8 cellular contexts compared by ENCODE assay signal in genomic region chr5:141641634-141642278, GRCh38. TPM values are rescaled to one million over a fixed set of nuclear protein-coding genes. Genes with fewer than 3 reads are reported as not detected.
A peak's percentile ranks its signal among the peaks of the same experiment; 100 is the strongest.
DNase-seq lines count a peak whose midpoint lies in the region; ATAC-seq and TF ChIP-seq lines count a peak whose summit lies in the region.

No MANE protein-coding gene starts in this region.

- WGBS in heart right ventricle, 2 donors = 88 to 92% methylated on average over 2 of the region's 2 CpGs

- no peak overlapping the region for H3K27ac ChIP-seq in coronary artery
- no peak overlapping the region for H3K27ac ChIP-seq in heart right ventricle

- H3K27me3 ChIP-seq in heart right ventricle = peaks cover 0 to 3% (median 0%) of the 10 kb centered on the region in 7 donors

- DNase-seq in GM10266 (ENCODE audit: extremely low spot score) (peak; percentile 58), LHCN-M2 (ENCODE audit: low read depth) (peak; percentile 79), coronary artery (ENCODE audit: low spot score) (peak; percentile 5), NCI-H82 treated with DMSO at 0.1 percent for 48 hours (lab: John Stamatoyannopoulos, UW; ENCODE audit: unreplicated experiment) (no peak), heart right ventricle (no peak), islet precursor cell (no peak)
- no peak for DNase-seq in stimulated activated CD4-positive, alpha-beta T cell treated with anti-CD3 and anti-CD28 coated beads, Interleukin-1b, Interleukin-23, amount 100 ng/mL, for 48 hours

- no peak for TF ChIP-seq CTCF in GM10266 (IDR thresholded peaks at IDR 0.05; ENCODE audit: control insufficient read depth, insufficient read depth, low read depth, missing control alignments)
- TF ChIP-seq CTCF in coronary artery (IDR thresholded peaks at IDR 0.05) = no peak
- no peak for TF ChIP-seq CTCF in heart right ventricle (IDR thresholded peaks at IDR 0.05)

- intact Hi-C loops in heart right ventricle (cut with DNase I) = no loop called here

- ATAC-seq in GM21529 (IDR thresholded peaks at IDR 0.05; ENCODE audit: unreplicated experiment) = peak; percentile 53
- no peak for ATAC-seq in heart right ventricle

- no peaks in the 10 kb centered on the region for H3K9me3 ChIP-seq in heart right ventricle

- peaks cover 0 to 59% (median 5%) of the 10 kb centered on the region in 9 donors for H3K36me3 ChIP-seq in heart right ventricle

- no peak overlapping the region for H3K4me3 ChIP-seq in coronary artery
- no peak overlapping the region for H3K4me3 ChIP-seq in heart right ventricle

- H3K4me1 ChIP-seq in heart right ventricle = peaks cover 4 to 16% (median 12%) of the 10 kb centered on the region in 9 donors

RNA-seq across cellular contexts. Expression of gene RELL2, which starts 5.0 kb away (rescaled TPM):
- total RNA-seq in LHCN-M2 (2014; rRNA removed) (5.2 and 7.0 TPM in 2 replicates), heart right ventricle (1 to 10 TPM in 2 of 10 donors, under 1 TPM in 8; 0.33 to 1.3 (median 0.51) TPM)
- 3.7 TPM for polyA plus RNA-seq in LHCN-M2 (2012)
- polyA plus RNA-seq in heart right ventricle = 1 to 10 TPM; 2.6 to 3.2 TPM

RNA-seq across cellular contexts. Expression of gene HDAC3, which starts 5.1 kb away (rescaled TPM):
- total RNA-seq in LHCN-M2 (2014; rRNA removed) = 58.8 and 65.2 TPM in 2 replicates
- polyA plus RNA-seq in LHCN-M2 (2012) = 60.2 TPM
- total RNA-seq in heart right ventricle = 10 to 100 TPM; 30.9 to 43.0 (median 32.7) TPM
- polyA plus RNA-seq in heart right ventricle = 10 to 100 TPM; 27.7 to 38.2 TPM

RNA-seq across cellular contexts. Expression of gene FCHSD1, which starts 9.5 kb away (rescaled TPM):
- total RNA-seq in LHCN-M2 (2014; rRNA removed) (10.1 and 12.5 TPM in 2 replicates), heart right ventricle (1 to 10 TPM; 1.2 to 6.5 (median 2.6) TPM)
- polyA plus RNA-seq in LHCN-M2 (2012) = 7.0 TPM
- 1 to 10 TPM; 2.9 to 6.8 TPM for polyA plus RNA-seq in heart right ventricle

RNA-seq across cellular contexts. Expression of gene DIAPH1, which starts 23.0 kb away (rescaled TPM):
- total RNA-seq in LHCN-M2 (2014; rRNA removed) (28.2 and 38.9 TPM in 2 replicates), heart right ventricle (10 to 100 TPM; 27.3 to 93.2 (median 46.9) TPM)
- polyA plus RNA-seq in LHCN-M2 (2012) = 52.6 TPM
- polyA plus RNA-seq in heart right ventricle = 10 to 100 TPM; 28.4 to 48.6 TPM

RNA-seq across cellular contexts. Expression of gene ARAP3, which starts 40.3 kb away (rescaled TPM):
- total RNA-seq in LHCN-M2 (2014; rRNA removed) (0.69 and 0.83 TPM in 2 replicates), heart right ventricle (10 to 100 TPM; 10.8 to 21.9 (median 13.4) TPM)
- 0.67 TPM for polyA plus RNA-seq in LHCN-M2 (2012)
- polyA plus RNA-seq in heart right ventricle = 10 to 100 TPM; 13.7 to 27.3 TPM

Comparison
In these comparisons a context has a peak if more than half of its experiments do, and no peak if none do; other contexts are left out.
1. DNase-seq: peak in GM10266 (single experiment), LHCN-M2 (single experiment) and coronary artery (single experiment); none in NCI-H82 treated with DMSO at 0.1 percent for 48 hours (single experiment), heart right ventricle (0 of 2), stimulated activated CD4-positive, alpha-beta T cell treated with anti-CD3 and anti-CD28 coated beads, Interleukin-1b, Interleukin-23, amount 100 ng/mL, for 48 hours (single experiment) and islet precursor cell (single experiment).